In the genomic region with DNA sequence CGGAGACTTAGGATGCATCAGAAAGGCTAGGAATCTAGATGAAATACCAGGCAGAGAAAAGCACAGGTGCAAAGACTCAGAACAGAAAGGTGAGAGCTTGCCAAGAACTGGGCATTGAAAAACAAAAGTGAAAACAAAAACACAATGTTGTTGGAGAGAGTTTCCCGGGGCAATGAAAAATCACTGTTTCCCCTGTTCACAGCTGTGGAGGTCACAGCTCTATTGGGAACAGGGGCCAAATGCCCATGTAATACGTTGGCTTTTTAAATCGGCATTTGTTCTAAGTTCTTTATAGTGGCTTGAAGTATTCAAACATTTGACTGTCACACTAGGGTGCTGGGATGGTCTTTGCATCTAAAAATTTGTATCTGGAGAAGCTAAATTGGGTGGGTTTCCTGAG, we compare ENCODE assay signal across 28 cellular contexts.
DNase-seq lines count a peak whose midpoint lies in the region; ATAC-seq, FAIRE-seq and TF ChIP-seq lines count a peak whose summit lies in the region.
"Had no signal": no experiment of that assay in that cellular context is flagged by ENCODE, and none has a peak within 500 bp of the region (broad histone marks: within the 10 kb centered on the region; RNA-seq: fewer than 3 reads in every experiment).

No MANE protein-coding gene starts in this region.

- H2BK120ac ChIP-seq in H1 (replicated peaks; ENCODE audit: low read depth, low read length), result no peak overlapping the region

- peaks cover 2 to 8% of the 10 kb centered on the region in 2 donors for H3K9me3 Mint-ChIP-seq in natural killer cell
- H3K9me3 Mint-ChIP-seq in natural killer cell treated with Interleukin-12 subunit alpha and Interleukin-12 subunit beta and Interleukin-15 and Interleukin-18, amount 100 ng/mL, for 72 hours, result peaks cover 14% of the 10 kb centered on the region

- no peak for FAIRE-seq in H1 (lab: Jason Lieb, UNC)
- FAIRE-seq: GM12892, HepG2 had no signal

- H3K56ac ChIP-seq in H1 (replicated peaks; ENCODE audit: insufficient read length, low read depth, low read length), result no peak overlapping the region

- no peak overlapping the region for H2AFZ ChIP-seq in H1 (ENCODE audit: low read length)

- H3K4me1 ChIP-seq in H1 (replicated peaks in 1 of 4; ENCODE audit: control insufficient read depth in 3 of 4, insufficient read depth in 4 of 4, low read length in 3 of 4), result peaks cover 0 to 4% (median 0%) of the 10 kb centered on the region in 4 experiments; a peak in 1 of 7 replicates
- H3K4me1 ChIP-seq in thymus (ENCODE audit: control insufficient read depth, insufficient read depth, low read length), result peaks cover 24% of the 10 kb centered on the region

- H2BK12ac ChIP-seq in H1 (ENCODE audit: low read depth, low read length), result no peak overlapping the region

- no peak overlapping the region for H2BK5ac ChIP-seq in H1 (ENCODE audit: low read depth, low read length)

- peaks cover 34 to 44% of the 10 kb centered on the region in 2 donors for H3K4me1 Mint-ChIP-seq in natural killer cell
- H3K4me1 Mint-ChIP-seq in natural killer cell treated with Interleukin-12 subunit alpha and Interleukin-12 subunit beta and Interleukin-15 and Interleukin-18, amount 100 ng/mL, for 72 hours (ENCODE audit: low read depth in 2 of 2), result peaks cover 18 to 22% of the 10 kb centered on the region in 2 donors
- H3K4me1 Mint-ChIP-seq: B cell, T-cell had no signal

- H3K9me3 ChIP-seq in H1 (ENCODE audit: insufficient read depth in 2 of 2, low read depth in 1 of 2, low read length in 1 of 2) (peaks cover 0 to 3% of the 10 kb centered on the region in 2 experiments; a peak in 2 of 4 replicates), thymus (ENCODE audit: control insufficient read depth) (no peaks in the 10 kb centered on the region)

- no peaks in the 10 kb centered on the region for H4K20me1 ChIP-seq in H1 (replicated peaks in 1 of 2; ENCODE audit: control insufficient read depth in 1 of 2, insufficient read depth in 2 of 2, low read length in 2 of 2)

- H4K8ac ChIP-seq in H1 (ENCODE audit: extremely low read depth, insufficient read depth, low read length), result no peak overlapping the region

- H3K4ac ChIP-seq in H1 (replicated peaks; ENCODE audit: insufficient read length, low read depth, low read length), result no peak overlapping the region

- 74% methylated on average over 4 of the region's 4 CpGs; no CpG with 5 or more reads in 1 of the 2 experiments for WGBS in H1 (ENCODE audit: extremely low coverage in 1 of 2, insufficient coverage in 1 of 2, insufficient read length in 1 of 2, insufficient replicate concordance in 2 of 2, low coverage in 1 of 2, low lambda C conversion rate in 2 of 2, missing lambda C conversion rate in 1 of 2), 2 experiments
- 63% methylated on average over 4 of the region's 4 CpGs for WGBS in thymus

- H3K27me3 ChIP-seq in H1 (replicated peaks in 1 of 4; ENCODE audit: control insufficient read depth in 3 of 4, extremely low read depth in 1 of 4, insufficient read depth in 3 of 4, low read length in 3 of 4) (no peaks in the 10 kb centered on the region), thymus (ENCODE audit: control insufficient read depth, insufficient read depth) (no peaks in the 10 kb centered on the region)

- no peak overlapping the region for H2BK15ac ChIP-seq in H1 (ENCODE audit: low read length)

- H3K79me1 ChIP-seq in H1 (ENCODE audit: low read depth, low read length), result no peaks in the 10 kb centered on the region

- no peak overlapping the region for H3K23ac ChIP-seq in H1 (ENCODE audit: insufficient read length)

- no peak for TF ChIP-seq POLR2A in H1 (IDR thresholded peaks at IDR 0.05; ENCODE audit: control extremely low read depth in 1 of 2, low read depth in 2 of 2, low read length in 2 of 2)

- H3K18ac ChIP-seq in H1 (ENCODE audit: extremely low read depth, low read length), result no peak overlapping the region

- TF ChIP-seq RAD21 in H1 (IDR thresholded peaks at IDR 0.05 in 1 of 2, conservative IDR thresholded peaks at IDR 0.05 in 1 of 2; ENCODE audit: low read depth in 2 of 2, low read length in 2 of 2), result no peak

- no peak overlapping the region for H2BK20ac ChIP-seq in H1 (ENCODE audit: low read length)

- H3K4me3 Mint-ChIP-seq in natural killer cell, result no peak overlapping the region
- no peak overlapping the region for H3K4me3 Mint-ChIP-seq in natural killer cell treated with Interleukin-12 subunit alpha and Interleukin-12 subunit beta and Interleukin-15 and Interleukin-18, amount 100 ng/mL, for 72 hours
- H3K4me3 Mint-ChIP-seq: B cell; CD8-positive, alpha-beta T cell; T-cell had no signal

- H3K36me3 ChIP-seq in H1 (ENCODE audit: control insufficient read depth in 2 of 4, insufficient read depth in 4 of 4, low read length in 3 of 4), result no peaks in the 10 kb centered on the region
- no peaks in the 10 kb centered on the region for H3K36me3 ChIP-seq in thymus (ENCODE audit: control insufficient read depth, insufficient read depth)

- peak overlapping the region; percentile 23 to 30 for H3K27ac Mint-ChIP-seq in natural killer cell
- H3K27ac Mint-ChIP-seq in natural killer cell treated with Interleukin-12 subunit alpha and Interleukin-12 subunit beta and Interleukin-15 and Interleukin-18, amount 100 ng/mL, for 72 hours, result no peak overlapping the region
- H3K27ac Mint-ChIP-seq: B cell; CD8-positive, alpha-beta T cell; T-cell had no signal

- H3K4me2 ChIP-seq in H1 (ENCODE audit: insufficient read depth in 1 of 2, low read depth in 2 of 2, low read length in 2 of 2), result no peak overlapping the region

- H3K27me3 Mint-ChIP-seq in natural killer cell (ENCODE audit: low read depth in 2 of 2), result no peaks in the 10 kb centered on the region
- no peaks in the 10 kb centered on the region for H3K27me3 Mint-ChIP-seq in natural killer cell treated with Interleukin-12 subunit alpha and Interleukin-12 subunit beta and Interleukin-15 and Interleukin-18, amount 100 ng/mL, for 72 hours
- H3K27me3 Mint-ChIP-seq: B cell, T-cell had no signal

- H3K79me2 ChIP-seq in H1 (ENCODE audit: control insufficient read depth in 1 of 2, insufficient read depth in 2 of 2, low read length in 2 of 2), result no peaks in the 10 kb centered on the region

- POLR2A ChIA-PET in H1 (lab: Charles Lee; ENCODE audit: partially characterized antibody), result interaction anchor here (1.0 kb wide), 1 partner anchor 108 kb away, joined by 4 read pairs; a partner anchor contains a TSS

- no peak overlapping the region for H3K9ac ChIP-seq in H1 (replicated peaks in 1 of 4; ENCODE audit: extremely low read depth in 1 of 4, low read depth in 3 of 4, low read length in 3 of 4)

- H4K91ac ChIP-seq in H1 (replicated peaks; ENCODE audit: insufficient read length, low read length), result no peak overlapping the region

- peak; percentile 14 for DNase-seq in NCI-H1105 treated with DMSO at 0.1 percent for 48 hours (lab: John Stamatoyannopoulos, UW)
- no peak for DNase-seq in NCI-H1105 (lab: John Stamatoyannopoulos, UW)
- no peak for DNase-seq in natural killer cell
- no peak for DNase-seq in natural killer cell treated with Interleukin-12 subunit alpha and Interleukin-12 subunit beta and Interleukin-15 and Interleukin-18, amount 100 ng/mL, for 72 hours (ENCODE audit: low spot score)
- DNase-seq in H1 (ENCODE audit: low read depth in 1 of 2, low spot score in 2 of 2), result no peak
- DNase-seq in SHP77 (lab: John Stamatoyannopoulos, UW), result no peak
- DNase-seq in activated CD8-positive, alpha-beta memory T cell treated with anti-CD3 and anti-CD28 coated beads, Interleukin-2, amount 50 U/mL, for 4 hours, result no peak
- DNase-seq: CD8-positive, alpha-beta T cell; DMS 273 treated with DMSO at 0.1 percent for 48 hours; DMS79 treated with DMSO at 0.1 percent for 48 hours; GF-D8; H7; Karpas-422; NCI-H1092; NCI-H1436 treated with DMSO at 0.1 percent for 48 hours; NCI-H187 treated with DMSO at 0.1 percent for 48 hours; NCI-H2171; NCI-H446 treated with DMSO at 0.1 percent for 48 hours; NK-92 treated with Interleukin-12 subunit alpha and Interleukin-12 subunit beta, amount 100 ng/mL, for 24 hours; PC-3; Right ventricle myocardium superior; T-cell had no signal

- intact Hi-C loops in natural killer cell (cut with micrococcal nuclease), result no loop called here

- ATAC-seq in natural killer cell, result no peak
- ATAC-seq in natural killer cell treated with Interleukin-12 subunit alpha and Interleukin-12 subunit beta and Interleukin-15 and Interleukin-18, amount 100 ng/mL, for 72 hours, result no peak
- ATAC-seq: CD8-positive, alpha-beta T cell; HepG2; PC-3; T-cell had no signal

- TF ChIP-seq EP300 in H1 (IDR thresholded peaks at IDR 0.05; ENCODE audit: borderline replicate concordance in 1 of 2, low read depth in 2 of 2, low read length in 2 of 2), result no peak

- H3K36me3 Mint-ChIP-seq in natural killer cell, result no peaks in the 10 kb centered on the region
- peaks cover 18% of the 10 kb centered on the region for H3K36me3 Mint-ChIP-seq in natural killer cell treated with Interleukin-12 subunit alpha and Interleukin-12 subunit beta and Interleukin-15 and Interleukin-18, amount 100 ng/mL, for 72 hours
- H3K36me3 Mint-ChIP-seq: CD8-positive, alpha-beta T cell; T-cell had no signal

- H3K14ac ChIP-seq in H1 (ENCODE audit: insufficient read length), result no peak overlapping the region

- no peak for TF ChIP-seq CTCF in natural killer cell (IDR thresholded peaks at IDR 0.05)
- TF ChIP-seq CTCF in H1 (IDR thresholded peaks at IDR 0.05; ENCODE audit: control extremely low read depth in 1 of 3, insufficient read depth in 1 of 3, low read depth in 1 of 3, low read length in 3 of 3), result no peak

- no peak overlapping the region for H2AK5ac ChIP-seq in H1 (ENCODE audit: low read depth, low read length)

- CTCF ChIA-PET in H1 (lab: Charles Lee; ENCODE audit: partially characterized antibody), result interaction anchor here (0.7 to 1.5 kb wide), 6 partner anchors 8 to 68 kb away, joined by 3 to 4 read pairs (median 4); no protein-coding TSS in a partner anchor

- H3K27ac ChIP-seq in H1 (ENCODE audit: low read depth, low read length), result no peak overlapping the region
- peak overlapping the region; percentile 26 for H3K27ac ChIP-seq in thymus (ENCODE audit: low read depth)
- H3K27ac ChIP-seq: 22Rv1, C4-2B had no signal

- H3K4me3 ChIP-seq in H1 (ENCODE audit: extremely low read depth in 1 of 4, insufficient read depth in 2 of 4, low read depth in 3 of 4, low read length in 4 of 4) (no peak overlapping the region), thymus (ENCODE audit: low read length) (no peak overlapping the region)

- H3K23me2 ChIP-seq in H1 (ENCODE audit: low read depth, low read length), result no peaks in the 10 kb centered on the region

- H4K5ac ChIP-seq in H1 (ENCODE audit: insufficient read length, low read depth, low read length), result no peak overlapping the region

TF ChIP-seq in H1, 55 proteins besides CTCF, POLR2A, EP300 and RAD21:
- TF ChIP-seq TCF12 (IDR thresholded peaks at IDR 0.05; ENCODE audit: low read depth, low read length) (0 out of 2 replicates have a peak, but pooled peaks have one; percentile 75), TEAD4 (IDR thresholded peaks at IDR 0.05; ENCODE audit: low read depth, low read length) (peak; percentile 47; the same call in 1 of the 2 replicates), TAF1 (IDR thresholded peaks at IDR 0.05; ENCODE audit: low read depth, low read length) (no peak)

Comparison
In these comparisons a context has a peak if more than half of its experiments do, and no peak if none do; other contexts are left out.
1. H3K27ac Mint-ChIP-seq: peak in natural killer cell (2 of 2); none in natural killer cell treated with Interleukin-12 subunit alpha and Interleukin-12 subunit beta and Interleukin-15 and Interleukin-18, amount 100 ng/mL, for 72 hours (0 of 2).